12 cellular contexts compared by ENCODE assay signal in the genomic region with DNA sequence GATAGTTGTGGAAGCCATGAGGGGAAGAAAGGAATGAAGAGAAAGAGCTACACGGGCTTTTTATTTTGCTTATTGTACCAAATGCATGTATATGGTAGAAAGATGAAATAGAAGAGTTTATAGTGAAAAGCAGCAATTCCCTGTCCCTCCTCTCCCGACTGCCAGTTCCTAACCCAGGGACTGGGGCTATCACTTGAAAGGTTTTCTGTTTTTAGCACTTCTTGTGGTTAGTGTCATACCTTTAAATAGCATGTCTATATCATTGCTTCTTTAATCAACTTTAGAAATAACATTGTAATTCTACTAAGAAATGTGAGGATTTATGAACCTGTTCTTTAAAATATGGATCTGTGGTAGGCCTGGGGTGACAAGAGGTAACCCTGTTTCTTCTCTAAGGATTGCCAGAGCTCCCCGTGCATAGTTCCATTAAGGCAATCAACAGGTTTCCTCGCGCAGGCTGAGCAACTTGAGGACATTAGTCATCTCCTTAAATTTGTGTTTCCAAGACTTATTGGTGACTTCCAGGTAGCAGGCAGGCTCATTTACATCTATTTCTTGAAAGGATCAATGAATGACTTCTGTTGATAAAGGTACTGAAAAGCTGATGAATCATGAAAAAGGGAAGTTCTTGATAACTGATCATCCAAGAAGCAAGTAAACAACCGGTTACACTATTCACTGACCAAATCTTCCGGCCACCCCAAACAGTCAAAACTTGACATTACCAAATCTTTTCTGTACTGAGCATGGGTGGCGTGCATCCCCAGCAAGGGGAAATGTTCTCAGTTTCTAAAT. TPM values are rescaled to one million over a fixed set of nuclear protein-coding genes. Genes with fewer than 3 reads are reported as not detected.
DNase-seq lines count a peak whose midpoint lies in the region; ATAC-seq lines count a peak whose summit lies in the region.
"Had no signal": no experiment of that assay in that cellular context is flagged by ENCODE, and none has a peak within 500 bp of the region (broad histone marks: within the 10 kb centered on the region; RNA-seq: fewer than 3 reads in every experiment).

No MANE protein-coding gene starts in this region.

- peaks cover 18% of the 10 kb centered on the region for H3K4me1 Mint-ChIP-seq in T-helper 1 cell treated with Interleukin-12 subunit alpha and Interleukin-12 subunit beta and Interleukin-4 antibody, amounts not matched to agents 30 μg/mL and 1 μg/mL, for 36 hours (ENCODE audit: low read depth)

- H3K4me3 Mint-ChIP-seq in T-helper 1 cell treated with Interleukin-12 subunit alpha and Interleukin-12 subunit beta and Interleukin-4 antibody, amounts not matched to agents 30 μg/mL and 1 μg/mL, for 36 hours = peak overlapping the region; percentile 25
- H3K4me3 Mint-ChIP-seq: CD14-positive monocyte had no signal

- peaks cover 7% of the 10 kb centered on the region for H3K9me3 Mint-ChIP-seq in T-helper 1 cell treated with Interleukin-12 subunit alpha and Interleukin-12 subunit beta and Interleukin-4 antibody, amounts not matched to agents 30 μg/mL and 1 μg/mL, for 36 hours
- H3K9me3 Mint-ChIP-seq: IgD-negative memory B cell had no signal

- H3K27me3 Mint-ChIP-seq in T-helper 1 cell treated with Interleukin-12 subunit alpha and Interleukin-12 subunit beta and Interleukin-4 antibody, amounts not matched to agents 30 μg/mL and 1 μg/mL, for 36 hours (ENCODE audit: low read depth) = no peaks in the 10 kb centered on the region
- H3K27me3 Mint-ChIP-seq: IgD-negative memory B cell had no signal

- H3K36me3 Mint-ChIP-seq in T-helper 1 cell treated with Interleukin-12 subunit alpha and Interleukin-12 subunit beta and Interleukin-4 antibody, amounts not matched to agents 30 μg/mL and 1 μg/mL, for 36 hours (ENCODE audit: low read depth) = peaks cover 7% of the 10 kb centered on the region
- H3K36me3 Mint-ChIP-seq: CD14-positive monocyte, IgD-negative memory B cell had no signal

- peak overlapping the region; percentile 82 for H3K27ac Mint-ChIP-seq in T-helper 1 cell treated with Interleukin-12 subunit alpha and Interleukin-12 subunit beta and Interleukin-4 antibody, amounts not matched to agents 30 μg/mL and 1 μg/mL, for 36 hours
- H3K27ac Mint-ChIP-seq: CD14-positive monocyte had no signal

- ATAC-seq in HG02870 (IDR thresholded peaks at IDR 0.05; ENCODE audit: unreplicated experiment) = peak; percentile 100
- ATAC-seq: left cardiac atrium had no signal

- peak; percentile 70 for DNase-seq in stimulated activated CD4-positive, alpha-beta T cell treated with anti-CD3 and anti-CD28 coated beads, Interleukin-15, amount 100 ng/mL, for 24 hours
- DNase-seq in stimulated activated CD4-positive, alpha-beta T cell treated with anti-CD3 and anti-CD28 coated beads, Interleukin-4, amount 100 ng/mL, for 4 hours = no peak
- DNase-seq in DMS53 treated with DMSO at 0.1 percent for 48 hours (lab: John Stamatoyannopoulos, UW; ENCODE audit: unreplicated experiment) = no peak
- DNase-seq in HT-29 (ENCODE audit: low spot score) = no peak
- no peak for DNase-seq in pons (ENCODE audit: low spot score)
- DNase-seq in GM03348 (ENCODE audit: low spot score) = no peak
- DNase-seq: colonic mucosa, left cardiac atrium had no signal

RNA-seq across cellular contexts. Expression of a gene that starts 37.8 kb away (rescaled TPM):
- total RNA-seq in HT-29 (2014; rRNA removed; shearing (Covaris generic)) = not detected in 2 replicates
